In the genomic region with DNA sequence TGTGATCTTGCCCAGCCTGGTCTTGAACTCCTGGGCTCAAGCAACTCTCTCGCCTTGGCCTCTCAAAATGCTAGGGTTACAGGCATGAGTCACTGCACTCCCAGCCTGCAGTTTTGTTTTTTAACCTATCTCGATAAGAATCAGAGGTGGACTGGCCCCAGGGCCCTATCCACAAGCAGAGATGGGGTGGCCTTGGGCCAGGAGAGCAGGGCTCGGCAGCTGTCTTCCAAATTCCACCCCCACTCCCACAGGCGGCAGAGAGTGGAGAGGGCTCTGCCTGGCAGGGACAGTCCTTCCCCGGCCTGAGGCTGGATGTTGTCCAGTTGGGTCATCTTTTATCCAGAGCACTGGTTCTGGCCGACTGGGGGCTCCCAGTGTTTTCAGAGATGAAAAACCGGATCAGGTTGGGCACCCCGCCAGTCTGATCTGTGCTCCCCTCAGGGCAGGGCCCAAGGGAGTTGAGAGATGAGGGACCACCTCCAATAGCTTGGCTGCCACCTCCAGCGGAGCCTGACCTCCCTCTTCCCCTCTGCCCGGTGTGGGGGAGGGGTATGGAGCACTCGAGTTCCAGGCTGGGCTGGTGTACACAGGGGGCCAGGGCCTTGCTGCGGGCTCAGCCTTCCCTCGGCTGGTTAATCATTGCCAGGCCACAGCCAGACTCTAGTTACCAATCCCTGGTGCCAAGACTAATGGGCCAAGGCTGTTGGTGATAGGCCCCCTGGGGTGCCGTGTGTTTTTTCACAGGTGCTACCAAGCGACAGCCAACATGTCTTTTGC, we compare ENCODE assay signal across 2 cellular contexts.
A peak's percentile ranks its signal among the peaks of the same experiment; 100 is the strongest.
TF ChIP-seq lines count a peak whose summit lies in the region.

No MANE protein-coding gene starts in this region.

TF ChIP-seq in IMR-90, 13 proteins besides CTCF, POLR2A, EP300 and RAD21:
- no peak for TF ChIP-seq RCOR1 (IDR thresholded peaks at IDR 0.05; ENCODE audit: insufficient replicate concordance, low read length)
- TF ChIP-seq RFX5 (IDR thresholded peaks at IDR 0.05; ENCODE audit: low read depth, low read length): no peak
- no peak for TF ChIP-seq MAZ (IDR thresholded peaks at IDR 0.05; ENCODE audit: borderline replicate concordance, low read depth, low read length)
- no peak for TF ChIP-seq MAFK (IDR thresholded peaks at IDR 0.05; ENCODE audit: low read depth, low read length)
- no peak for TF ChIP-seq USF2 (IDR thresholded peaks at IDR 0.05; ENCODE audit: low read depth, low read length)
- TF ChIP-seq ELK1 (IDR thresholded peaks at IDR 0.05; ENCODE audit: borderline replicate concordance, low read depth, low read length): no peak
- TF ChIP-seq NFE2L2 (IDR thresholded peaks at IDR 0.05; ENCODE audit: low read depth, low read length): no peak
- no peak for TF ChIP-seq MXI1 (IDR thresholded peaks at IDR 0.05; ENCODE audit: borderline replicate concordance, low read depth, low read length)
- TF ChIP-seq CEBPB (IDR thresholded peaks at IDR 0.05; ENCODE audit: low read depth, low read length): no peak
- no peak for TF ChIP-seq BHLHE40 (IDR thresholded peaks at IDR 0.05; ENCODE audit: low read depth, low read length)
- no peak for TF ChIP-seq SMC3 (IDR thresholded peaks at IDR 0.05; ENCODE audit: low read depth, low read length)
- no peak for TF ChIP-seq CHD1 (IDR thresholded peaks at IDR 0.05; ENCODE audit: low read depth, low read length)
- no peak for TF ChIP-seq FOS (IDR thresholded peaks at IDR 0.05; ENCODE audit: low read depth, low read length)

TF ChIP-seq in liver, 16 proteins besides CTCF, POLR2A, EP300 and RAD21:
- TF ChIP-seq YY1 (IDR thresholded peaks at IDR 0.05) (peak; percentile 51), GABPA (IDR thresholded peaks at IDR 0.05 in 1 of 2, conservative IDR thresholded peaks at IDR 0.05 in 1 of 2) (no peak), EGR1 (IDR thresholded peaks at IDR 0.05; ENCODE audit: low read depth in 2 of 2) (peak in 1 of 2 donors; percentile 44), FOXA1 (IDR thresholded peaks at IDR 0.05) (peak; percentile 64), RXRA (IDR thresholded peaks at IDR 0.05) (peak; percentile 73 to 76), MAX (IDR thresholded peaks at IDR 0.05) (peak; percentile 79), HNF4G (IDR thresholded peaks at IDR 0.05) (no peak), REST (IDR thresholded peaks at IDR 0.05) (peak; percentile 78), HNF4A (conservative IDR thresholded peaks at IDR 0.05) (peak; percentile 65), FOXA2 (IDR thresholded peaks at IDR 0.05) (peak; percentile 78), TAF1 (conservative IDR thresholded peaks at IDR 0.05) (peak; percentile 62), SP1 (IDR thresholded peaks at IDR 0.05) (peak; percentile 93), NR2F2 (IDR thresholded peaks at IDR 0.05) (peak; percentile 51), JUND (IDR thresholded peaks at IDR 0.05) (peak; percentile 92 to 95)
- TF ChIP-seq, protein P1, sequence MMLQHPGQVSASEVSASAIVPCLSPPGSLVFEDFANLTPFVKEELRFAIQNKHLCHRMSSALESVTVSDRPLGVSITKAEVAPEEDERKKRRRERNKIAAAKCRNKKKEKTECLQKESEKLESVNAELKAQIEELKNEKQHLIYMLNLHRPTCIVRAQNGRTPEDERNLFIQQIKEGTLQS (IDR thresholded peaks at IDR 0.05): peak; percentile 86
- TF ChIP-seq, protein P2, sequence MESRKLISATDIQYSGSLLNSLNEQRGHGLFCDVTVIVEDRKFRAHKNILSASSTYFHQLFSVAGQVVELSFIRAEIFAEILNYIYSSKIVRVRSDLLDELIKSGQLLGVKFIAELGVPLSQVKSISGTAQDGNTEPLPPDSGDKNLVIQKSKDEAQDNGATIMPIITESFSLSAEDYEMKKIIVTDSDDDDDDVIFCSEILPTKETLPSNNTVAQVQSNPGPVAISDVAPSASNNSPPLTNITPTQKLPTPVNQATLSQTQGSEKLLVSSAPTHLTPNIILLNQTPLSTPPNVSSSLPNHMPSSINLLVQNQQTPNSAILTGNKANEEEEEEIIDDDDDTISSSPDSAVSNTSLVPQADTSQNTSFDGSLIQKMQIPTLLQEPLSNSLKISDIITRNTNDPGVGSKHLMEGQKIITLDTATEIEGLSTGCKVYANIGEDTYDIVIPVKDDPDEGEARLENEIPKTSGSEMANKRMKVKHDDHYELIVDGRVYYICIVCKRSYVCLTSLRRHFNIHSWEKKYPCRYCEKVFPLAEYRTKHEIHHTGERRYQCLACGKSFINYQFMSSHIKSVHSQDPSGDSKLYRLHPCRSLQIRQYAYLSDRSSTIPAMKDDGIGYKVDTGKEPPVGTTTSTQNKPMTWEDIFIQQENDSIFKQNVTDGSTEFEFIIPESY (IDR thresholded peaks at IDR 0.05): peak; percentile 61
